9 cellular contexts compared by ENCODE assay signal in genomic region chr6:150068173-150068785, GRCh38. TPM values are rescaled to one million over a fixed set of nuclear protein-coding genes. Genes with fewer than 3 reads are reported as not detected.
DNase-seq lines count a peak whose midpoint lies in the region; ATAC-seq, FAIRE-seq and TF ChIP-seq lines count a peak whose summit lies in the region.
"Had no signal": no experiment of that assay in that cellular context is flagged by ENCODE, and none has a peak within 500 bp of the region (broad histone marks: within the 10 kb centered on the region; RNA-seq: fewer than 3 reads in every experiment).

No MANE protein-coding gene starts in this region.

- no peaks in the 10 kb centered on the region for H3K36me3 Mint-ChIP-seq in activated naive CD8-positive, alpha-beta T cell

- H3K36me3 ChIP-seq in kidney (ENCODE audit: control insufficient read depth in 1 of 2, insufficient read depth in 2 of 2, low read length in 2 of 2) (no peaks in the 10 kb centered on the region), thymus (ENCODE audit: control insufficient read depth, insufficient read depth) (no peaks in the 10 kb centered on the region)

- H3K4me3 ChIP-seq in kidney (ENCODE audit: low read length in 2 of 2) (peak overlapping the region; percentile 54 to 76), thymus (ENCODE audit: low read length) (peak overlapping the region; percentile 53)

- H3K9ac ChIP-seq in kidney (ENCODE audit: low read length in 2 of 2) = peak overlapping the region; percentile 27 to 58

- DNase-seq in NCI-H510A treated with DMSO at 0.1 percent for 48 hours (lab: John Stamatoyannopoulos, UW) (peak; percentile 12), NCI-H510A (lab: John Stamatoyannopoulos, UW) (no peak), kidney (no peak), GM20000 (ENCODE audit: low spot score) (no peak)

- no peak overlapping the region for H3K27ac ChIP-seq in kidney (ENCODE audit: low read depth in 2 of 2, low read length in 2 of 2)
- no peak overlapping the region for H3K27ac ChIP-seq in thymus (ENCODE audit: low read depth)

- H3K4me3 Mint-ChIP-seq in activated naive CD8-positive, alpha-beta T cell = peak overlapping the region; percentile 86

- no peaks in the 10 kb centered on the region for H3K9me3 Mint-ChIP-seq in activated naive CD8-positive, alpha-beta T cell (ENCODE audit: low read depth)

- WGBS in thymus = 17% methylated on average over 14 of the region's 14 CpGs

- H3K27ac Mint-ChIP-seq in activated naive CD8-positive, alpha-beta T cell = no peak overlapping the region

- intact Hi-C loops in kidney (cut with DNase I) = no loop called here

- H3K4me1 Mint-ChIP-seq in activated naive CD8-positive, alpha-beta T cell (ENCODE audit: low read depth) = peaks cover 5% of the 10 kb centered on the region

- peaks cover 1% of the 10 kb centered on the region for H3K27me3 Mint-ChIP-seq in activated naive CD8-positive, alpha-beta T cell

- TF ChIP-seq CTCF in kidney (IDR thresholded peaks at IDR 0.05; ENCODE audit: borderline replicate concordance, extremely low read depth, insufficient read depth) = no peak
- no peak for TF ChIP-seq CTCF in GM20000 (IDR thresholded peaks at IDR 0.05; ENCODE audit: extremely low read depth, missing control alignments)

- ATAC-seq in GM19351 (IDR thresholded peaks at IDR 0.05; ENCODE audit: unreplicated experiment) = no peak
- ATAC-seq in HG03139 (IDR thresholded peaks at IDR 0.05; ENCODE audit: unreplicated experiment) = no peak

- no peak for FAIRE-seq in kidney (lab: Jason Lieb, UNC)
- FAIRE-seq: TTC549 had no signal

- H3K4me1 ChIP-seq in kidney (ENCODE audit: control insufficient read depth in 1 of 2, insufficient read depth in 1 of 2, low read depth in 1 of 2, low read length in 2 of 2) (peaks cover 0 to 4% of the 10 kb centered on the region in 2 donors), thymus (ENCODE audit: control insufficient read depth, insufficient read depth, low read length) (no peaks in the 10 kb centered on the region)

- H3K27me3 ChIP-seq in thymus (ENCODE audit: control insufficient read depth, insufficient read depth) = no peaks in the 10 kb centered on the region

- no peaks in the 10 kb centered on the region for H3K9me3 ChIP-seq in kidney (ENCODE audit: control insufficient read depth in 1 of 2, low read length in 2 of 2)
- H3K9me3 ChIP-seq in thymus (ENCODE audit: control insufficient read depth) = no peaks in the 10 kb centered on the region

RNA-seq across cellular contexts. Expression of gene ULBP3, which starts 0.6 kb away (rescaled TPM):
- 5.0 TPM for total RNA-seq in kidney
- polyA plus RNA-seq in kidney (ENCODE audit: insufficient read depth, low read depth, low replicate concordance) = 0.71 TPM
- 0.48 TPM for polyA plus RNA-seq in thymus

RNA-seq across cellular contexts. Expression of gene RAET1L, which starts 42.9 kb away (rescaled TPM):
- total RNA-seq in kidney = 3.3 TPM
- not detected for polyA plus RNA-seq in kidney (ENCODE audit: insufficient read depth, low read depth, low replicate concordance)
- 3.1 TPM for polyA plus RNA-seq in thymus
